ENCODE assay signal across 11 cellular contexts in genomic region chr5:17229308-17229707, GRCh38. TPM values are rescaled to one million over a fixed set of nuclear protein-coding genes. Genes with fewer than 3 reads are reported as not detected.
DNase-seq lines count a peak whose midpoint lies in the region; ATAC-seq lines count a peak whose summit lies in the region.
"Had no signal": no experiment of that assay in that cellular context is flagged by ENCODE, and none has a peak within 500 bp of the region (broad histone marks: within the 10 kb centered on the region; RNA-seq: fewer than 3 reads in every experiment).

No MANE protein-coding gene starts in this region.

- H3K27me3 Mint-ChIP-seq in stimulated activated naive CD8-positive, alpha-beta T cell treated with anti-CD3 and anti-CD28 coated beads, Interleukin-15, amount 100 ng/mL, for 72 hours: peaks cover 27% of the 10 kb centered on the region
- no peaks in the 10 kb centered on the region for H3K27me3 Mint-ChIP-seq in natural killer cell treated with Interleukin-12 subunit alpha and Interleukin-12 subunit beta and Interleukin-15 and Interleukin-18, amount 100 ng/mL, for 72 hours

- H3K9me3 Mint-ChIP-seq in stimulated activated naive CD8-positive, alpha-beta T cell treated with anti-CD3 and anti-CD28 coated beads, Interleukin-15, amount 100 ng/mL, for 72 hours: no peaks in the 10 kb centered on the region
- peaks cover 3% of the 10 kb centered on the region for H3K9me3 Mint-ChIP-seq in natural killer cell treated with Interleukin-12 subunit alpha and Interleukin-12 subunit beta and Interleukin-15 and Interleukin-18, amount 100 ng/mL, for 72 hours

- ATAC-seq in HG02798 (IDR thresholded peaks at IDR 0.05; ENCODE audit: poor library complexity, unreplicated experiment): peak; percentile 32
- ATAC-seq in stimulated activated naive CD8-positive, alpha-beta T cell treated with anti-CD3 and anti-CD28 coated beads, Interleukin-15, amount 100 ng/mL, for 72 hours: peak; percentile 6
- no peak for ATAC-seq in natural killer cell treated with Interleukin-12 subunit alpha and Interleukin-12 subunit beta and Interleukin-15 and Interleukin-18, amount 100 ng/mL, for 72 hours

- H3K4me1 Mint-ChIP-seq in stimulated activated naive CD8-positive, alpha-beta T cell treated with anti-CD3 and anti-CD28 coated beads, Interleukin-15, amount 100 ng/mL, for 72 hours: peaks cover 7% of the 10 kb centered on the region
- no peaks in the 10 kb centered on the region for H3K4me1 Mint-ChIP-seq in natural killer cell treated with Interleukin-12 subunit alpha and Interleukin-12 subunit beta and Interleukin-15 and Interleukin-18, amount 100 ng/mL, for 72 hours (ENCODE audit: low read depth in 2 of 2)

- DNase-seq in NCI-H510A treated with DMSO at 0.1 percent for 48 hours (lab: John Stamatoyannopoulos, UW): peak; percentile 57
- DNase-seq in NCI-H510A (lab: John Stamatoyannopoulos, UW): no peak
- peak; percentile 10 for DNase-seq in RPMI8226
- no peak for DNase-seq in stimulated activated naive CD8-positive, alpha-beta T cell treated with anti-CD3 and anti-CD28 coated beads, Interleukin-15, amount 100 ng/mL, for 72 hours
- no peak for DNase-seq in NCI-H2107 treated with DMSO at 0.1 percent for 48 hours (lab: John Stamatoyannopoulos, UW; ENCODE audit: unreplicated experiment)
- no peak for DNase-seq in NCI-H1092 treated with DMSO at 0.1 percent for 48 hours (lab: John Stamatoyannopoulos, UW)
- DNase-seq in natural killer cell treated with Interleukin-12 subunit alpha and Interleukin-12 subunit beta and Interleukin-15 and Interleukin-18, amount 100 ng/mL, for 72 hours (ENCODE audit: low spot score): no peak
- DNase-seq: activated effector memory CD4-positive, alpha-beta T cell treated with anti-CD3 and anti-CD28 coated beads, Interleukin-2, amount 50 U/mL, for 16 hours; gastrocnemius medialis; H7 had no signal

- no peak overlapping the region for H3K27ac Mint-ChIP-seq in stimulated activated naive CD8-positive, alpha-beta T cell treated with anti-CD3 and anti-CD28 coated beads, Interleukin-15, amount 100 ng/mL, for 72 hours
- H3K27ac Mint-ChIP-seq in natural killer cell treated with Interleukin-12 subunit alpha and Interleukin-12 subunit beta and Interleukin-15 and Interleukin-18, amount 100 ng/mL, for 72 hours: no peak overlapping the region

- H3K36me3 Mint-ChIP-seq in natural killer cell treated with Interleukin-12 subunit alpha and Interleukin-12 subunit beta and Interleukin-15 and Interleukin-18, amount 100 ng/mL, for 72 hours: no peaks in the 10 kb centered on the region

- H3K4me3 Mint-ChIP-seq in stimulated activated naive CD8-positive, alpha-beta T cell treated with anti-CD3 and anti-CD28 coated beads, Interleukin-15, amount 100 ng/mL, for 72 hours: peak overlapping the region in 1 of 2 donors; percentile 6
- H3K4me3 Mint-ChIP-seq in natural killer cell treated with Interleukin-12 subunit alpha and Interleukin-12 subunit beta and Interleukin-15 and Interleukin-18, amount 100 ng/mL, for 72 hours: no peak overlapping the region

RNA-seq across cellular contexts. Expression of gene BASP1, which starts 11.9 kb away (rescaled TPM):
- total RNA-seq in natural killer cell treated with Interleukin-12 subunit alpha and Interleukin-12 subunit beta and Interleukin-15 and Interleukin-18, amount 100 ng/mL, for 72 hours: 1 to 10 TPM; 3.9 to 8.1 TPM

Comparison
In these comparisons a context has a peak if more than half of its experiments do, and no peak if none do; other contexts are left out.
1. DNase-seq: peak in NCI-H510A treated with DMSO at 0.1 percent for 48 hours (single experiment) and RPMI8226 (single experiment); none in NCI-H510A (single experiment), stimulated activated naive CD8-positive, alpha-beta T cell treated with anti-CD3 and anti-CD28 coated beads, Interleukin-15, amount 100 ng/mL, for 72 hours (0 of 2), NCI-H2107 treated with DMSO at 0.1 percent for 48 hours (single experiment), NCI-H1092 treated with DMSO at 0.1 percent for 48 hours (single experiment) and natural killer cell treated with Interleukin-12 subunit alpha and Interleukin-12 subunit beta and Interleukin-15 and Interleukin-18, amount 100 ng/mL, for 72 hours (single experiment).
2. ATAC-seq: peak in HG02798 (single experiment) and stimulated activated naive CD8-positive, alpha-beta T cell treated with anti-CD3 and anti-CD28 coated beads, Interleukin-15, amount 100 ng/mL, for 72 hours (single experiment); none in natural killer cell treated with Interleukin-12 subunit alpha and Interleukin-12 subunit beta and Interleukin-15 and Interleukin-18, amount 100 ng/mL, for 72 hours (0 of 2).